19 cellular contexts compared by ENCODE assay signal in the genomic region with DNA sequence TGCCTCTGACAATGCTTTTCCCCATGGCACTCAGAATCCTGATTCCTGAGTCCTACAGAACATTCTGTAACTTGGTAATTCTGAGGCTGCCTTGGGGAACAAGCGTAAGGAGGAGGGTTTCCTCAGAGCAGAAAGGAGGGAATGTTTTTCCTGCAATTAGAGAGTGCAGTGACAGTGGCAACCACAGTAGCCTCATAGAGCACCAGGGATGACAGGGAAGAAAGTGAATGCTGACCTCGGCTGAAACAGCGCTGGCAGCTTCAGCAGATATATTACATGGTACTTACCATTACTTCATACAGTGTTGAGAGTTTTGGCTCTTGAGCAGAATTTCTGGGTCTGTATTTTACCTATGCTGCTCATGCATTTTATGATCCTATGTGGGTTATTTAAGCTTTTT.
"Had no signal": no experiment of that assay in that cellular context is flagged by ENCODE, and none has a peak within 500 bp of the region (broad histone marks: within the 10 kb centered on the region; RNA-seq: fewer than 3 reads in every experiment).

No MANE protein-coding gene starts in this region.

- H3K27ac ChIP-seq: gastrocnemius medialis, heart right ventricle, neutrophil, psoas muscle, spleen, tibial artery, upper lobe of right lung, vagina had no signal

- H3K4me3 ChIP-seq: gastrocnemius medialis, heart right ventricle, psoas muscle, spleen, tibial artery, upper lobe of right lung, vagina had no signal

- H3K36me3 ChIP-seq: gastrocnemius medialis, heart right ventricle, neutrophil, spleen, tibial artery, upper lobe of right lung, vagina had no signal

- H3K27me3 ChIP-seq: gastrocnemius medialis, neutrophil, spleen, tibial artery, upper lobe of right lung, vagina had no signal

- H3K9me3 ChIP-seq: gastrocnemius medialis, neutrophil, psoas muscle, tibial artery, upper lobe of right lung, vagina had no signal

- H3K4me1 ChIP-seq: gastrocnemius medialis, heart right ventricle, psoas muscle, spleen, tibial artery, upper lobe of right lung, vagina had no signal

- ATAC-seq: esophagus mucosa; gastrocnemius medialis; heart right ventricle; left colon; naive thymus-derived CD4-positive, alpha-beta T cell; psoas muscle; sciatic nerve; stimulated activated memory B cell treated with anti-CD40 and anti-IgM and Interleukin-4, amounts not matched to agents 10 μg/mL and 1 μg/mL and 100 μg/mL, for 72 hours; upper lobe of right lung had no signal

- DNase-seq: effector memory CD4-positive, alpha-beta T cell; gastrocnemius medialis; heart right ventricle; left colon; naive thymus-derived CD4-positive, alpha-beta T cell; nephron progenitor cell; psoas muscle; retina; spleen; stimulated activated CD4-positive, alpha-beta T cell treated with anti-CD3 and anti-CD28 coated beads, Interleukin-15, amount 100 ng/mL, for 24 hours; stimulated activated CD4-positive, alpha-beta T cell treated with anti-CD3 and anti-CD28 coated beads, Interleukin-1b, Interleukin-23, amount 100 ng/mL, for 48 hours; stimulated activated CD4-positive, alpha-beta T cell treated with anti-CD3 and anti-CD28 coated beads, Interleukin-4, amount 100 ng/mL, for 24 hours; tibial artery; upper lobe of right lung had no signal
